ENCODE assay signal across 15 cellular contexts in the genomic region with DNA sequence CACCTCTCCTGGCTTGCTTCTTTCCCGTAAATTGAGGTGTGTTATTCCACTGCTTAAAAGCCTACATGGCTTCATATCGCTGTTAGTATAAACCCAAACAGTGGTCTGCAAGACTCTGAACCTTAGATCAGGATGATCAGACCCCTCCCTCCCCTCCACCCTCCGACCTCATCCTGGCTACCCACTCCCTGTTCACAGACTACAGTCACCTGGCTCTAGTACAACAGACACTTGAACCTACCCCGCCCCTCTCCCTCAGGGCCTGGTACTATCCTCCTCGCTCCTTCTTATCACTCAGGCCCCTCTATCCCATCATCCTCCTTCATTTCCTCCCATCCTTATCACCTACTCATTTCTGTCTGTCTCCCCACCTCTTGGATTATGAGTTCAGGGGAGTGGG. TPM values are rescaled to one million over a fixed set of nuclear protein-coding genes. Genes with fewer than 3 reads are reported as not detected.
DNase-seq lines count a peak whose midpoint lies in the region; ATAC-seq and TF ChIP-seq lines count a peak whose summit lies in the region.
"Had no signal": no experiment of that assay in that cellular context is flagged by ENCODE, and none has a peak within 500 bp of the region (broad histone marks: within the 10 kb centered on the region; RNA-seq: fewer than 3 reads in every experiment).

No MANE protein-coding gene starts in this region.

- H3K36me3 Mint-ChIP-seq in activated T-cell treated with anti-CD3 and anti-CD28 coated beads, Interleukin-2, amount 50 U/mL, for 24 hours (ENCODE audit: low read depth), result peaks cover 12% of the 10 kb centered on the region
- peaks cover 38% of the 10 kb centered on the region for H3K36me3 Mint-ChIP-seq in effector memory CD8-positive, alpha-beta T cell (ENCODE audit: insufficient read depth)

- no peaks in the 10 kb centered on the region for H3K36me3 ChIP-seq in Peyer's patch
- H3K36me3 ChIP-seq: tibial nerve had no signal

- peaks cover 0 to 85% (median 18%) of the 10 kb centered on the region in 4 donors for H3K4me1 ChIP-seq in Peyer's patch

- TF ChIP-seq CTCF in Peyer's patch (IDR thresholded peaks at IDR 0.05), result no peak

- no peaks in the 10 kb centered on the region for H3K27me3 Mint-ChIP-seq in activated T-cell treated with anti-CD3 and anti-CD28 coated beads, Interleukin-2, amount 50 U/mL, for 24 hours
- no peaks in the 10 kb centered on the region for H3K27me3 Mint-ChIP-seq in effector memory CD8-positive, alpha-beta T cell
- no peaks in the 10 kb centered on the region for H3K27me3 Mint-ChIP-seq in stimulated activated naive CD8-positive, alpha-beta T cell treated with anti-CD3 and anti-CD28 coated beads, Interleukin-15, amount 100 ng/mL, for 72 hours

- ATAC-seq in effector memory CD8-positive, alpha-beta T cell (replicated peaks), result no peak
- ATAC-seq in stimulated activated naive CD8-positive, alpha-beta T cell treated with anti-CD3 and anti-CD28 coated beads, Interleukin-15, amount 100 ng/mL, for 72 hours, result no peak
- ATAC-seq in HG03460 (IDR thresholded peaks at IDR 0.05; ENCODE audit: unreplicated experiment), result no peak

- no peaks in the 10 kb centered on the region for H3K9me3 Mint-ChIP-seq in activated T-cell treated with anti-CD3 and anti-CD28 coated beads, Interleukin-2, amount 50 U/mL, for 24 hours
- no peaks in the 10 kb centered on the region for H3K9me3 Mint-ChIP-seq in effector memory CD8-positive, alpha-beta T cell
- H3K9me3 Mint-ChIP-seq in stimulated activated naive CD8-positive, alpha-beta T cell treated with anti-CD3 and anti-CD28 coated beads, Interleukin-15, amount 100 ng/mL, for 72 hours, result no peaks in the 10 kb centered on the region

- no peak for TF ChIP-seq POLR2A in Peyer's patch (IDR thresholded peaks at IDR 0.05)

- H3K9me3 ChIP-seq in Peyer's patch, result no peaks in the 10 kb centered on the region
- H3K9me3 ChIP-seq: tibial nerve had no signal

- peak overlapping the region in 3 of 4 donors; percentile 47 to 72 (median 63) for H3K27ac ChIP-seq in Peyer's patch

- H3K27ac Mint-ChIP-seq in activated T-cell treated with anti-CD3 and anti-CD28 coated beads, Interleukin-2, amount 50 U/mL, for 24 hours, result peak overlapping the region; percentile 97
- peak overlapping the region; percentile 97 to 98 for H3K27ac Mint-ChIP-seq in effector memory CD8-positive, alpha-beta T cell
- H3K27ac Mint-ChIP-seq in stimulated activated naive CD8-positive, alpha-beta T cell treated with anti-CD3 and anti-CD28 coated beads, Interleukin-15, amount 100 ng/mL, for 72 hours, result peak overlapping the region; percentile 87 to 98

- no peak for DNase-seq in activated T-cell treated with anti-CD3 and anti-CD28 coated beads, Interleukin-2, amount 50 U/mL, for 24 hours
- no peak for DNase-seq in activated T-cell treated with anti-CD3 and anti-CD28 coated beads, Interleukin-2, amount 50 U/mL, for 48 hours
- peak in 1 of 3 donors; percentile 50 for DNase-seq in Peyer's patch
- DNase-seq in effector memory CD8-positive, alpha-beta T cell, result no peak
- DNase-seq in stimulated activated naive CD8-positive, alpha-beta T cell treated with anti-CD3 and anti-CD28 coated beads, Interleukin-15, amount 100 ng/mL, for 72 hours, result no peak
- DNase-seq in NCI-H1436 (lab: John Stamatoyannopoulos, UW), result no peak
- DNase-seq in LoVo (ENCODE audit: low spot score), result no peak
- DNase-seq: activated CD8-positive, alpha-beta memory T cell treated with anti-CD3 and anti-CD28 coated beads, Interleukin-2, amount 50 U/mL, for 48 hours; mammary epithelial cell; NCI-H1417 treated with DMSO at 0.1 percent for 48 hours; NCI-H748 treated with DMSO at 0.1 percent for 48 hours; occipital lobe had no signal

- H3K4me3 ChIP-seq in Peyer's patch, result no peak overlapping the region
- H3K4me3 ChIP-seq: smooth muscle cell, tibial nerve had no signal

- H3K27me3 ChIP-seq in Peyer's patch, result no peaks in the 10 kb centered on the region
- H3K27me3 ChIP-seq: tibial nerve had no signal

- H3K4me3 Mint-ChIP-seq in activated T-cell treated with anti-CD3 and anti-CD28 coated beads, Interleukin-2, amount 50 U/mL, for 24 hours, result no peak overlapping the region
- H3K4me3 Mint-ChIP-seq in effector memory CD8-positive, alpha-beta T cell, result peak overlapping the region; percentile 44 to 78
- H3K4me3 Mint-ChIP-seq in stimulated activated naive CD8-positive, alpha-beta T cell treated with anti-CD3 and anti-CD28 coated beads, Interleukin-15, amount 100 ng/mL, for 72 hours, result peak overlapping the region in 1 of 2 donors; percentile 1

- H3K4me1 Mint-ChIP-seq in activated T-cell treated with anti-CD3 and anti-CD28 coated beads, Interleukin-2, amount 50 U/mL, for 24 hours (ENCODE audit: low read depth), result peaks cover 86% of the 10 kb centered on the region
- peaks cover 64 to 71% of the 10 kb centered on the region in 2 donors for H3K4me1 Mint-ChIP-seq in effector memory CD8-positive, alpha-beta T cell (ENCODE audit: low read depth in 2 of 2)
- H3K4me1 Mint-ChIP-seq in stimulated activated naive CD8-positive, alpha-beta T cell treated with anti-CD3 and anti-CD28 coated beads, Interleukin-15, amount 100 ng/mL, for 72 hours, result peaks cover 81% of the 10 kb centered on the region

RNA-seq across cellular contexts. Expression of a gene that starts 20.1 kb away (rescaled TPM):
- total RNA-seq in Peyer's patch, result 10 to 100 TPM; 28.1 to 50.1 (median 37.5) TPM
